Comparison of ENCODE assay signal across 24 cellular contexts in the genomic region with DNA sequence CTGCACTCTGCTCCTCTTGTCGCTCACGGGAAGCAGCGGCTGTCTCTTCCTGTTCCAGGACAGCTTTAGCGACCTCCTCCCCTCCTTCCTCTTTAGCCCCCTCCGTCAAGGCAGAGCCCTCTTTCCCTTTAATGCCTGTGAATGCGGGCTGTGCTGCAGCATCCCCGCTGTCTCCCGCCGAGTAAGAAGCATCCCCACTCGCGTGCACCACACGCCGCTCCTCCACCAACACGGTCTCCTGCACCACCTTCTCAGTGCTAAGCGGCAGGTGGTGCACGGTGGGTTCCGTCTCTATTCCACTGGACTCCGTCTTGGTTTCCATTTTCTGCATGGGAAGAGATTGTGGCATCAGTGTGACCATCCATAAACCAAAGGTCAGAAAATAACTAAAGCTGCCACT.
DNase-seq lines count a peak whose midpoint lies in the region; ATAC-seq, FAIRE-seq and TF ChIP-seq lines count a peak whose summit lies in the region.
"Had no signal": no experiment of that assay in that cellular context is flagged by ENCODE, and none has a peak within 500 bp of the region (broad histone marks: within the 10 kb centered on the region; RNA-seq: fewer than 3 reads in every experiment).

No MANE protein-coding gene starts in this region.

- no peak for ATAC-seq in GM23338
- no peak; the same call in 1 of the 2 replicates for ATAC-seq in WTC11
- no peak for ATAC-seq in natural killer cell treated with Interleukin-12 subunit alpha and Interleukin-12 subunit beta and Interleukin-15 and Interleukin-18, amount 100 ng/mL, for 72 hours
- ATAC-seq in HG03378 (IDR thresholded peaks at IDR 0.05; ENCODE audit: unreplicated experiment) = no peak
- ATAC-seq: A549; CD8-positive, alpha-beta T cell had no signal

- no peak for TF ChIP-seq POLR2A in H1 (IDR thresholded peaks at IDR 0.05; ENCODE audit: control extremely low read depth in 1 of 2, low read depth in 2 of 2, low read length in 2 of 2)

- H3K4ac ChIP-seq in H1 (replicated peaks; ENCODE audit: insufficient read length, low read depth, low read length) = no peak overlapping the region
- H3K4ac ChIP-seq in mesenchymal stem cell (ENCODE audit: low read depth in 1 of 2, low read length in 2 of 2) = no peak overlapping the region

- H3K4me1 Mint-ChIP-seq in GM23338 (peaks cover 7% of the 10 kb centered on the region), WTC11 (peaks cover 15% of the 10 kb centered on the region), nephron progenitor cell (no peaks in the 10 kb centered on the region)
- H3K4me1 Mint-ChIP-seq in natural killer cell treated with Interleukin-12 subunit alpha and Interleukin-12 subunit beta and Interleukin-15 and Interleukin-18, amount 100 ng/mL, for 72 hours (ENCODE audit: low read depth in 2 of 2) = peaks cover 0 to 3% of the 10 kb centered on the region in 2 donors
- H3K4me1 Mint-ChIP-seq: B cell had no signal

- TF ChIP-seq CTCF in GM23338 (conservative IDR thresholded peaks at IDR 0.05; ENCODE audit: low read depth in 2 of 2) (no peak), H1 (IDR thresholded peaks at IDR 0.05; ENCODE audit: control extremely low read depth in 1 of 3, insufficient read depth in 1 of 3, low read depth in 1 of 3, low read length in 3 of 3) (no peak), parathyroid adenoma (IDR thresholded peaks at IDR 0.05) (no peak), WTC11 (IDR thresholded peaks at IDR 0.05) (no peak), nephron progenitor cell (IDR thresholded peaks at IDR 0.05) (no peak)

- H3K27me3 ChIP-seq in GM23338 (ENCODE audit: insufficient read depth) = no peaks in the 10 kb centered on the region
- no peaks in the 10 kb centered on the region for H3K27me3 ChIP-seq in H1 (replicated peaks in 1 of 4; ENCODE audit: control insufficient read depth in 3 of 4, extremely low read depth in 1 of 4, insufficient read depth in 3 of 4, low read length in 3 of 4)
- H3K27me3 ChIP-seq in mesenchymal stem cell (ENCODE audit: control insufficient read depth in 1 of 2, insufficient read depth in 1 of 2, low read length in 2 of 2) = no peaks in the 10 kb centered on the region
- no peaks in the 10 kb centered on the region for H3K27me3 ChIP-seq in parathyroid adenoma (ENCODE audit: control insufficient read depth, insufficient read depth, low read length)
- H3K27me3 ChIP-seq: BLaER1 treated with 17β-estradiol and CSF1 and Interleukin-3, amounts not matched to agents 10 nM and 100 nM had no signal

- TF ChIP-seq EP300 in H1 (IDR thresholded peaks at IDR 0.05; ENCODE audit: borderline replicate concordance in 1 of 2, low read depth in 2 of 2, low read length in 2 of 2) = no peak

- H3K27me3 Mint-ChIP-seq in GM23338 (ENCODE audit: insufficient read depth, low read depth, poor library complexity) (no peaks in the 10 kb centered on the region), WTC11 (ENCODE audit: low read depth) (no peaks in the 10 kb centered on the region), nephron progenitor cell (ENCODE audit: low read depth, poor library complexity) (no peaks in the 10 kb centered on the region)
- H3K27me3 Mint-ChIP-seq in natural killer cell treated with Interleukin-12 subunit alpha and Interleukin-12 subunit beta and Interleukin-15 and Interleukin-18, amount 100 ng/mL, for 72 hours = peaks cover 7 to 38% of the 10 kb centered on the region in 2 donors

- H3K9me3 ChIP-seq in H1 (ENCODE audit: insufficient read depth in 2 of 2, low read depth in 1 of 2, low read length in 1 of 2) (no peaks in the 10 kb centered on the region), mesenchymal stem cell (ENCODE audit: control insufficient read depth, low read length) (no peaks in the 10 kb centered on the region), parathyroid adenoma (ENCODE audit: control insufficient read depth, low read length) (no peaks in the 10 kb centered on the region)
- H3K9me3 ChIP-seq: A549, Caco-2 had no signal

- H2BK12ac ChIP-seq in H1 (ENCODE audit: low read depth, low read length) (no peak overlapping the region; the same call in 1 of the 2 replicates), mesenchymal stem cell (ENCODE audit: low read length in 2 of 2) (no peak overlapping the region)

- no peaks in the 10 kb centered on the region for H3K79me1 ChIP-seq in H1 (ENCODE audit: low read depth, low read length)
- no peaks in the 10 kb centered on the region for H3K79me1 ChIP-seq in mesenchymal stem cell (replicated peaks; ENCODE audit: low read length, poor library complexity, severe bottlenecking)

- H3K14ac ChIP-seq in H1 (ENCODE audit: insufficient read length) = no peak overlapping the region
- H3K14ac ChIP-seq in mesenchymal stem cell (ENCODE audit: low read length in 2 of 2) = peak overlapping the region in 1 of 2 experiments; percentile 14

- no peak overlapping the region for H4K91ac ChIP-seq in H1 (replicated peaks; ENCODE audit: insufficient read length, low read length)
- no peak overlapping the region for H4K91ac ChIP-seq in mesenchymal stem cell (ENCODE audit: low read length)

- no peaks in the 10 kb centered on the region for H3K9me3 Mint-ChIP-seq in GM23338
- H3K9me3 Mint-ChIP-seq in WTC11 = peaks cover 3% of the 10 kb centered on the region
- H3K9me3 Mint-ChIP-seq in natural killer cell treated with Interleukin-12 subunit alpha and Interleukin-12 subunit beta and Interleukin-15 and Interleukin-18, amount 100 ng/mL, for 72 hours = no peaks in the 10 kb centered on the region
- H3K9me3 Mint-ChIP-seq in nephron progenitor cell = no peaks in the 10 kb centered on the region
- H3K9me3 Mint-ChIP-seq: CD4-positive, alpha-beta T cell; CD8-positive, alpha-beta T cell had no signal

- no peak for FAIRE-seq in H1 (lab: Jason Lieb, UNC)
- FAIRE-seq: A549, D721Med, G401.6, GM12891, GM19239 had no signal

- H4K8ac ChIP-seq in H1 (ENCODE audit: extremely low read depth, insufficient read depth, low read length) (no peak overlapping the region), mesenchymal stem cell (ENCODE audit: low read length) (no peak overlapping the region)

- H2AK5ac ChIP-seq in H1 (ENCODE audit: low read depth, low read length) = no peak overlapping the region
- no peak overlapping the region for H2AK5ac ChIP-seq in mesenchymal stem cell (ENCODE audit: low read length, severe bottlenecking)

- H3K36me3 ChIP-seq in GM23338 (ENCODE audit: insufficient read depth) = no peaks in the 10 kb centered on the region
- no peaks in the 10 kb centered on the region for H3K36me3 ChIP-seq in H1 (ENCODE audit: control insufficient read depth in 2 of 4, insufficient read depth in 4 of 4, low read length in 3 of 4)
- H3K36me3 ChIP-seq in mesenchymal stem cell (ENCODE audit: control insufficient read depth in 1 of 2, insufficient read depth in 2 of 2, low read depth in 1 of 2, low read length in 2 of 2) = peaks cover 0 to 91% of the 10 kb centered on the region in 2 experiments
- H3K36me3 ChIP-seq in parathyroid adenoma (ENCODE audit: control insufficient read depth, insufficient read depth, low read length) = peaks cover 4% of the 10 kb centered on the region

- H3K56ac ChIP-seq in H1 (replicated peaks; ENCODE audit: insufficient read length, low read depth, low read length) = no peak overlapping the region

- no peak overlapping the region for H4K5ac ChIP-seq in H1 (ENCODE audit: insufficient read length, low read depth, low read length)

- H3K9ac ChIP-seq in H1 (replicated peaks in 1 of 4; ENCODE audit: extremely low read depth in 1 of 4, low read depth in 3 of 4, low read length in 3 of 4) (no peak overlapping the region), mesenchymal stem cell (ENCODE audit: low read length) (no peak overlapping the region), parathyroid adenoma (no peak overlapping the region)
- H3K9ac ChIP-seq: BLaER1 treated with 17β-estradiol and CSF1 and Interleukin-3, amounts not matched to agents 10 nM and 100 nM had no signal

- H3K4me2 ChIP-seq in GM23338 (peak overlapping the region; percentile 7; the same call in 1 of the 2 replicates), H1 (ENCODE audit: insufficient read depth in 1 of 2, low read depth in 2 of 2, low read length in 2 of 2) (no peak overlapping the region), mesenchymal stem cell (ENCODE audit: low read length, poor library complexity, severe bottlenecking) (no peak overlapping the region), parathyroid adenoma (ENCODE audit: low read length) (no peak overlapping the region)
- H3K4me2 ChIP-seq: A549; BLaER1 treated with 17β-estradiol and CSF1 and Interleukin-3, amounts not matched to agents 10 nM and 100 nM had no signal

- H2BK20ac ChIP-seq in H1 (ENCODE audit: low read length) = no peak overlapping the region

- H3K23me2 ChIP-seq in H1 (ENCODE audit: low read depth, low read length) = no peaks in the 10 kb centered on the region

- H3K27ac ChIP-seq in GM23338 (ENCODE audit: low read depth) (no peak overlapping the region), H1 (ENCODE audit: low read depth, low read length) (no peak overlapping the region), mesenchymal stem cell (ENCODE audit: low read length, poor library complexity, severe bottlenecking) (no peak overlapping the region), parathyroid adenoma (peak overlapping the region; percentile 96)
- H3K27ac ChIP-seq: 22Rv1; A549; BLaER1 treated with 17β-estradiol and CSF1 and Interleukin-3, amounts not matched to agents 10 nM and 100 nM; C4-2B had no signal

- H4K20me1 ChIP-seq in GM23338 (replicated peaks; ENCODE audit: insufficient read depth) = no peaks in the 10 kb centered on the region
- no peaks in the 10 kb centered on the region for H4K20me1 ChIP-seq in H1 (replicated peaks in 1 of 2; ENCODE audit: control insufficient read depth in 1 of 2, insufficient read depth in 2 of 2, low read length in 2 of 2)
- H4K20me1 ChIP-seq: BLaER1 treated with 17β-estradiol and CSF1 and Interleukin-3, amounts not matched to agents 10 nM and 100 nM had no signal

- H3K23ac ChIP-seq in H1 (ENCODE audit: insufficient read length) (no peak overlapping the region), mesenchymal stem cell (ENCODE audit: low read length in 2 of 2) (no peak overlapping the region)

- 84% methylated on average over 18 of the region's 18 CpGs; no CpG with 5 or more reads in 1 of the 2 experiments for WGBS in H1 (ENCODE audit: extremely low coverage in 1 of 2, insufficient coverage in 1 of 2, insufficient read length in 1 of 2, insufficient replicate concordance in 2 of 2, low coverage in 1 of 2, low lambda C conversion rate in 2 of 2, missing lambda C conversion rate in 1 of 2), 2 experiments
- 91% methylated on average over 18 of the region's 18 CpGs for WGBS in mesenchymal stem cell

- no peaks in the 10 kb centered on the region for H3K79me2 ChIP-seq in GM23338 (replicated peaks; ENCODE audit: insufficient read depth)
- no peaks in the 10 kb centered on the region for H3K79me2 ChIP-seq in H1 (ENCODE audit: control insufficient read depth in 1 of 2, insufficient read depth in 2 of 2, low read length in 2 of 2)
- H3K79me2 ChIP-seq in parathyroid adenoma = peaks cover 16% of the 10 kb centered on the region

- DNase-seq in GM23338 (ENCODE audit: low spot score) (no peak), H1 (ENCODE audit: low read depth in 1 of 2, low spot score in 2 of 2) (no peak), mesenchymal stem cell (no peak), WTC11 (ENCODE audit: low spot score) (no peak), nephron progenitor cell (no peak)
- DNase-seq in natural killer cell treated with Interleukin-12 subunit alpha and Interleukin-12 subunit beta and Interleukin-15 and Interleukin-18, amount 100 ng/mL, for 72 hours (ENCODE audit: low spot score) = no peak
- DNase-seq: AML-193; Caco-2; Calu3; CD4-positive, alpha-beta T cell; CD8-positive, alpha-beta T cell; DMS79 treated with DMSO at 0.1 percent for 48 hours; GF-D8 had no signal

- CTCF ChIA-PET in H1 (lab: Charles Lee; ENCODE audit: partially characterized antibody) (interaction anchor here (0.9 to 1.4 kb wide), 2 partner anchors 10 to 17 kb away, joined by 3 to 4 read pairs; no protein-coding TSS in a partner anchor), WTC11 (lab: Charles Lee) (no interaction called here)

- H3K9me2 ChIP-seq in GM23338 (ENCODE audit: insufficient read depth) = no peaks in the 10 kb centered on the region

- H2BK120ac ChIP-seq in H1 (replicated peaks; ENCODE audit: low read depth, low read length) = no peak overlapping the region
- no peak overlapping the region for H2BK120ac ChIP-seq in mesenchymal stem cell (ENCODE audit: low read depth, low read length)

- no peak overlapping the region for H2BK5ac ChIP-seq in H1 (ENCODE audit: low read depth, low read length)
- no peak overlapping the region for H2BK5ac ChIP-seq in mesenchymal stem cell (ENCODE audit: low read depth, low read length, poor library complexity, severe bottlenecking)

- H3K36me3 Mint-ChIP-seq in GM23338 (ENCODE audit: low read depth) (peaks cover 5% of the 10 kb centered on the region; the same call in 2 of the 3 replicates), WTC11 (peaks cover 3% of the 10 kb centered on the region; the same call in 1 of the 2 replicates), nephron progenitor cell (ENCODE audit: low read depth) (peaks cover 44% of the 10 kb centered on the region)
- no peaks in the 10 kb centered on the region for H3K36me3 Mint-ChIP-seq in natural killer cell treated with Interleukin-12 subunit alpha and Interleukin-12 subunit beta and Interleukin-15 and Interleukin-18, amount 100 ng/mL, for 72 hours
- H3K36me3 Mint-ChIP-seq: CD8-positive, alpha-beta T cell had no signal

- no peak overlapping the region for H3K27ac Mint-ChIP-seq in GM23338
- H3K27ac Mint-ChIP-seq in WTC11 = no peak overlapping the region
- H3K27ac Mint-ChIP-seq in natural killer cell treated with Interleukin-12 subunit alpha and Interleukin-12 subunit beta and Interleukin-15 and Interleukin-18, amount 100 ng/mL, for 72 hours = peak overlapping the region in 1 of 2 donors; percentile 34
- H3K27ac Mint-ChIP-seq in nephron progenitor cell = no peak overlapping the region
- H3K27ac Mint-ChIP-seq: B cell; CD4-positive, alpha-beta T cell; CD8-positive, alpha-beta T cell had no signal

- no peaks in the 10 kb centered on the region for H3F3A ChIP-seq in GM23338 (replicated peaks; ENCODE audit: low read depth)

- POLR2A ChIA-PET in H1 (lab: Charles Lee; ENCODE audit: partially characterized antibody) (interaction anchor here (2.2 kb wide), 1 partner anchor 10 kb away, joined by 7 read pairs; no protein-coding TSS in a partner anchor), WTC11 (lab: Charles Lee) (no interaction called here)

- no peak for TF ChIP-seq RAD21 in H1 (IDR thresholded peaks at IDR 0.05 in 1 of 2, conservative IDR thresholded peaks at IDR 0.05 in 1 of 2; ENCODE audit: low read depth in 2 of 2, low read length in 2 of 2)

- H2AFZ ChIP-seq in GM23338 (peak overlapping the region; percentile 2; the same call in 1 of the 2 replicates), H1 (ENCODE audit: low read length) (no peak overlapping the region), mesenchymal stem cell (ENCODE audit: low read depth, low read length) (peak overlapping the region; percentile 57), parathyroid adenoma (no peak overlapping the region)

- no peak overlapping the region for H3K4me3 ChIP-seq in GM23338
- no peak overlapping the region for H3K4me3 ChIP-seq in H1 (ENCODE audit: extremely low read depth in 1 of 4, insufficient read depth in 2 of 4, low read depth in 3 of 4, low read length in 4 of 4)
- no peak overlapping the region for H3K4me3 ChIP-seq in mesenchymal stem cell (ENCODE audit: insufficient read depth in 1 of 2, low read depth in 1 of 2, low read length in 2 of 2)
- H3K4me3 ChIP-seq in parathyroid adenoma (ENCODE audit: low read depth, low read length) = no peak overlapping the region
- H3K4me3 ChIP-seq: A549; BLaER1 treated with 17β-estradiol and CSF1 and Interleukin-3, amounts not matched to agents 10 nM and 100 nM had no signal

- H2BK15ac ChIP-seq in H1 (ENCODE audit: low read length) (peak overlapping the region; percentile 34; the same call in 1 of the 2 replicates), mesenchymal stem cell (ENCODE audit: low read depth, poor library complexity, severe bottlenecking) (no peak overlapping the region)

- H3K4me3 Mint-ChIP-seq in GM23338 (no peak overlapping the region), WTC11 (no peak overlapping the region), nephron progenitor cell (no peak overlapping the region)
- no peak overlapping the region for H3K4me3 Mint-ChIP-seq in natural killer cell treated with Interleukin-12 subunit alpha and Interleukin-12 subunit beta and Interleukin-15 and Interleukin-18, amount 100 ng/mL, for 72 hours
- H3K4me3 Mint-ChIP-seq: B cell; CD4-positive, alpha-beta T cell; CD8-positive, alpha-beta T cell had no signal

- H3K4me1 ChIP-seq in GM23338 (ENCODE audit: insufficient read depth) = 0 out of 2 replicates have a peak, but pooled peaks cover 3% of the 10 kb centered on the region
- no peaks in the 10 kb centered on the region; a peak in 2 of 7 replicates for H3K4me1 ChIP-seq in H1 (replicated peaks in 1 of 4; ENCODE audit: control insufficient read depth in 3 of 4, insufficient read depth in 4 of 4, low read length in 3 of 4)
- no peaks in the 10 kb centered on the region for H3K4me1 ChIP-seq in mesenchymal stem cell (ENCODE audit: control insufficient read depth, insufficient read depth, low read depth, low read length)
- H3K4me1 ChIP-seq in parathyroid adenoma = peaks cover 81% of the 10 kb centered on the region
- H3K4me1 ChIP-seq: A549, Caco-2 had no signal

- H3K18ac ChIP-seq in H1 (ENCODE audit: extremely low read depth, low read length) (no peak overlapping the region), mesenchymal stem cell (ENCODE audit: low read depth in 1 of 2, low read length in 2 of 2) (no peak overlapping the region)

Comparison
In these comparisons a context has a peak if more than half of its experiments do, and no peak if none do; other contexts are left out.
1. H2AFZ ChIP-seq: peak in GM23338 (single experiment) and mesenchymal stem cell (single experiment); none in H1 (single experiment) and parathyroid adenoma (single experiment).